In genomic region chr1:24776821-24777220, GRCh38 we compare ENCODE assay signal across 10 cellular contexts.
"Had no signal": no experiment of that assay in that cellular context is flagged by ENCODE, and none has a peak within 500 bp of the region (broad histone marks: within the 10 kb centered on the region; RNA-seq: fewer than 3 reads in every experiment).

No MANE protein-coding gene starts in this region.

- H3K4me1 ChIP-seq: parathyroid adenoma had no signal

- H3K9me3 ChIP-seq: tibial nerve had no signal

- H3K9ac ChIP-seq: parathyroid adenoma had no signal

- H3K27me3 ChIP-seq: tibial nerve had no signal

- H3K79me2 ChIP-seq: parathyroid adenoma had no signal

- DNase-seq: activated CD4-positive, alpha-beta T cell treated with anti-CD3 and anti-CD28 coated beads, Interleukin-2, amount 50 U/mL, for 1 hour; activated naive CD4-positive, alpha-beta T cell treated with anti-CD3 and anti-CD28 coated beads, Interleukin-2, amount 10 ng/mL, durations not matched to agents 7 days and 5 days; activated T-cell treated with anti-CD3 and anti-CD28 coated beads for 4 hours; endodermal cell; left colon; mammary epithelial cell had no signal

- ATAC-seq: activated T-helper 17 cell treated with anti-CD3 and anti-CD28 coated beads, Interleukin-2, amount 50 U/mL, for 72 hours; left colon had no signal

- H2AFZ ChIP-seq: parathyroid adenoma had no signal

- H3K27ac ChIP-seq: parathyroid adenoma had no signal

- H3K4me3 ChIP-seq: skin epidermis, tibial nerve had no signal
